8 cellular contexts compared by ENCODE assay signal in genomic region chr4:86977621-86978184, GRCh38. TPM values are rescaled to one million over a fixed set of nuclear protein-coding genes. Genes with fewer than 3 reads are reported as not detected.
DNase-seq lines count a peak whose midpoint lies in the region; ATAC-seq and TF ChIP-seq lines count a peak whose summit lies in the region.

No MANE protein-coding gene starts in this region.

- H3K4me3 Mint-ChIP-seq in activated naive CD4-positive, alpha-beta T cell treated with anti-CD3 and anti-CD28 coated beads, Interleukin-2, amount 10 ng/mL, durations not matched to agents 7 days and 5 days: no peak overlapping the region

- H3K9me3 ChIP-seq in RWPE2 (ENCODE audit: severe bottlenecking): no peaks in the 10 kb centered on the region

- H3K4me3 ChIP-seq in RWPE2 (ENCODE audit: severe bottlenecking): no peak overlapping the region

- H3K9me3 Mint-ChIP-seq in activated naive CD4-positive, alpha-beta T cell treated with anti-CD3 and anti-CD28 coated beads, Interleukin-2, amount 10 ng/mL, durations not matched to agents 7 days and 5 days: no peaks in the 10 kb centered on the region

- no peaks in the 10 kb centered on the region for H3K27me3 ChIP-seq in RWPE2 (ENCODE audit: insufficient read depth, poor library complexity, severe bottlenecking)

- H3K36me3 ChIP-seq in RWPE2 (ENCODE audit: low read depth): no peaks in the 10 kb centered on the region

- in situ Hi-C loops in Caki2 (cut with HindIII; ENCODE audit: low pct_unique_long_range_greater_than_20kb, low sequenced_read_pairs): no loop called here

- H3K36me3 Mint-ChIP-seq in activated naive CD4-positive, alpha-beta T cell treated with anti-CD3 and anti-CD28 coated beads, Interleukin-2, amount 10 ng/mL, durations not matched to agents 7 days and 5 days: peaks cover 7% of the 10 kb centered on the region

- H3K27me3 Mint-ChIP-seq in activated naive CD4-positive, alpha-beta T cell treated with anti-CD3 and anti-CD28 coated beads, Interleukin-2, amount 10 ng/mL, durations not matched to agents 7 days and 5 days: no peaks in the 10 kb centered on the region

- peaks cover 35% of the 10 kb centered on the region for H3K4me1 ChIP-seq in RWPE2 (ENCODE audit: insufficient read depth, poor library complexity, severe bottlenecking)

- H3K27ac ChIP-seq in RWPE2 (ENCODE audit: poor library complexity, severe bottlenecking): peak overlapping the region; percentile 83

- CTCF ChIA-PET in activated naive CD4-positive, alpha-beta T cell treated with anti-CD3 and anti-CD28 coated beads, Interleukin-2, amount 10 ng/mL, durations not matched to agents 7 days and 5 days (lab: Charles Lee): no interaction called here

- no peak overlapping the region for H3K27ac Mint-ChIP-seq in activated naive CD4-positive, alpha-beta T cell treated with anti-CD3 and anti-CD28 coated beads, Interleukin-2, amount 10 ng/mL, durations not matched to agents 7 days and 5 days

- H3K4me1 Mint-ChIP-seq in activated naive CD4-positive, alpha-beta T cell treated with anti-CD3 and anti-CD28 coated beads, Interleukin-2, amount 10 ng/mL, durations not matched to agents 7 days and 5 days: peaks cover 35% of the 10 kb centered on the region

- no peak for TF ChIP-seq CTCF in RWPE2 (IDR thresholded peaks at IDR 0.05; ENCODE audit: poor library complexity, severe bottlenecking)

- ATAC-seq in GM19324 (IDR thresholded peaks at IDR 0.05; ENCODE audit: low FRiP score, unreplicated experiment): peak; percentile 59
- peak; percentile 72 for ATAC-seq in HG03139 (IDR thresholded peaks at IDR 0.05; ENCODE audit: unreplicated experiment)
- peak; percentile 90 for ATAC-seq in RWPE2 (ENCODE audit: low read depth)

- peak; percentile 87 for DNase-seq in Caki2 (ENCODE audit: low read depth)
- DNase-seq in RWPE2 (ENCODE audit: low spot score): peak; percentile 52
- peak; percentile 69 for DNase-seq in glomerular visceral epithelial cell (ENCODE audit: extremely low spot score)
- DNase-seq in retina: no peak
- DNase-seq in NCI-H2107 (lab: John Stamatoyannopoulos, UW): no peak
- DNase-seq in activated naive CD4-positive, alpha-beta T cell treated with anti-CD3 and anti-CD28 coated beads, Interleukin-2, amount 10 ng/mL, durations not matched to agents 7 days and 5 days: no peak

RNA-seq across cellular contexts. Expression of gene AFF1, which starts 42.9 kb away (rescaled TPM):
- 6.8 and 14.8 TPM in 2 replicates for total RNA-seq in Caki2 (2014; rRNA removed; shearing (Covaris generic); ENCODE audit: low replicate concordance)

Comparison
In these comparisons a context has a peak if more than half of its experiments do, and no peak if none do; other contexts are left out.
1. DNase-seq: peak in Caki2 (single experiment), RWPE2 (single experiment) and glomerular visceral epithelial cell (single experiment); none in retina (single experiment), NCI-H2107 (single experiment) and activated naive CD4-positive, alpha-beta T cell treated with anti-CD3 and anti-CD28 coated beads, Interleukin-2, amount 10 ng/mL, durations not matched to agents 7 days and 5 days (single experiment).
2. Peak in every context shown above with its lines, with median percentiles within 50 percentile points of each other: ATAC-seq.